Comparison of ENCODE assay signal across 15 cellular contexts in the genomic region with DNA sequence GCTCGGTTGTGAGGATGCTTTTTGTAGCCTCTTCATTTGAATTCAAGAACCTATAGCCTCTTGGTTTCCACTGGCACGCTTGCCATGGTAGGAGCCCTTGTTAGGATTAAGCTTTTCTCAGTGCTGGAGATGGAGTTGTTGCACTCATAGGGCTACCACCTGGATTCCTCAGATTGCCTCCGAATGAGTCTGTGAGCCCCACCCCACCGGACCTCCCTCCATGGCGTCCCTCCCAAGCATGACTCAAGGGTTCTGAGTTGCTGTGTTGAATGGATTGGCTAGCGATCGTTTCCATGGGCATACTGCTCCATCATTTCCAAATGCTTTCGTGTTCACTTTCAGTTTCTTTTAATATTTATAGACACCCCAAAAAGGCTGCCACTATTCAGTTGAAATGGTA.
DNase-seq lines count a peak whose midpoint lies in the region; ATAC-seq and TF ChIP-seq lines count a peak whose summit lies in the region.
"Had no signal": no experiment of that assay in that cellular context is flagged by ENCODE, and none has a peak within 500 bp of the region (broad histone marks: within the 10 kb centered on the region; RNA-seq: fewer than 3 reads in every experiment).

No MANE protein-coding gene starts in this region.

- H3K23ac ChIP-seq in mesendoderm (ENCODE audit: low read length) = no peak overlapping the region

- H2AK5ac ChIP-seq in mesendoderm (ENCODE audit: low read length) = no peak overlapping the region

- no peaks in the 10 kb centered on the region for H3K9me3 ChIP-seq in heart left ventricle
- H3K9me3 ChIP-seq: breast epithelium, SK-N-SH, tibial nerve had no signal

- no peak overlapping the region for H3K27ac Mint-ChIP-seq in naive thymus-derived CD8-positive, alpha-beta T cell
- H3K27ac Mint-ChIP-seq: CD8-positive, alpha-beta memory T cell; effector memory CD8-positive, alpha-beta T cell had no signal

- ATAC-seq in left cardiac atrium (peak; percentile 41 to 91), heart left ventricle (no peak), GM19324 (IDR thresholded peaks at IDR 0.05; ENCODE audit: low FRiP score, unreplicated experiment) (no peak)
- ATAC-seq in naive thymus-derived CD8-positive, alpha-beta T cell = no peak
- ATAC-seq: effector memory CD8-positive, alpha-beta T cell had no signal

- H3K27me3 ChIP-seq in heart left ventricle (no peaks in the 10 kb centered on the region), mesendoderm (ENCODE audit: insufficient read depth, low read length, poor library complexity) (no peaks in the 10 kb centered on the region)
- H3K27me3 ChIP-seq: breast epithelium, tibial nerve had no signal

- H3K4me1 Mint-ChIP-seq in naive thymus-derived CD8-positive, alpha-beta T cell = peaks cover 0 to 4% (median 0%) of the 10 kb centered on the region in 4 donors
- H3K4me1 Mint-ChIP-seq: CD8-positive, alpha-beta memory T cell had no signal

- H3K4me3 ChIP-seq in heart left ventricle (no peak overlapping the region), mesendoderm (ENCODE audit: low read length) (no peak overlapping the region)
- H3K4me3 ChIP-seq: breast epithelium, tibial nerve had no signal

- no peak overlapping the region for H4K5ac ChIP-seq in mesendoderm (ENCODE audit: low read length)

- H3K4me1 ChIP-seq in heart left ventricle (peaks cover 0 to 36% (median 3%) of the 10 kb centered on the region in 12 donors), mesendoderm (ENCODE audit: control insufficient read depth, low read depth, low read length) (peaks cover 25% of the 10 kb centered on the region)
- H3K4me1 ChIP-seq: breast epithelium had no signal

- 86 to 88% (median 87%) methylated on average over 8 of the region's 8 CpGs for WGBS in heart left ventricle, 4 donors
- no CpG with 5 or more reads among the region's 8 CpGs for WGBS in mesendoderm (ENCODE audit: extremely low coverage, insufficient coverage, low lambda C conversion rate)

- DNase-seq in left cardiac atrium (peak; percentile 53), heart left ventricle (no peak), caudate nucleus (lab: John Stamatoyannopoulos, UW) (peak in 1 of 61 donors; percentile 29), mesendoderm (peak; percentile 21), GM20000 (ENCODE audit: low spot score) (no peak)
- no peak for DNase-seq in activated naive CD4-positive, alpha-beta T cell (lab: John Stamatoyannopoulos, UW)
- no peak for DNase-seq in naive thymus-derived CD8-positive, alpha-beta T cell
- DNase-seq: CD8-positive, alpha-beta memory T cell; effector memory CD8-positive, alpha-beta T cell; NCI-H446 treated with DMSO at 0.1 percent for 48 hours; stimulated activated CD4-positive, alpha-beta T cell treated with anti-CD3 and anti-CD28 coated beads, Interleukin-2, amount 100 ng/mL, for 24 hours had no signal

- POLR2A ChIA-PET in naive thymus-derived CD8-positive, alpha-beta T cell (lab: Charles Lee) = no interaction called here

- H3K27me3 Mint-ChIP-seq in naive thymus-derived CD8-positive, alpha-beta T cell = peaks cover 0 to 4% (median 0%) of the 10 kb centered on the region in 5 donors

- no peak overlapping the region for H3K4ac ChIP-seq in mesendoderm (ENCODE audit: low read depth, low read length)

- no peaks in the 10 kb centered on the region for H3K36me3 Mint-ChIP-seq in naive thymus-derived CD8-positive, alpha-beta T cell
- H3K36me3 Mint-ChIP-seq: CD8-positive, alpha-beta memory T cell had no signal

- no peak overlapping the region for H2BK120ac ChIP-seq in mesendoderm (ENCODE audit: low read depth, low read length)

- H3K4me2 ChIP-seq in mesendoderm (ENCODE audit: low read length) = no peak overlapping the region
- H3K4me2 ChIP-seq: SK-N-SH had no signal

- peaks cover 17% of the 10 kb centered on the region for H3K79me1 ChIP-seq in mesendoderm (ENCODE audit: low read length)

- intact Hi-C loops in left cardiac atrium (cut with DNase I) = no loop called here
- intact Hi-C loops in heart left ventricle (cut with DNase I) = no loop called here

- H3K4me3 Mint-ChIP-seq in naive thymus-derived CD8-positive, alpha-beta T cell = no peak overlapping the region
- H3K4me3 Mint-ChIP-seq: CD8-positive, alpha-beta memory T cell; effector memory CD8-positive, alpha-beta T cell had no signal

- H2BK5ac ChIP-seq in mesendoderm (ENCODE audit: low read length) = no peak overlapping the region

- TF ChIP-seq POLR2A in heart left ventricle (IDR thresholded peaks at IDR 0.05) = no peak

- no peak overlapping the region for H3K9ac ChIP-seq in mesendoderm (ENCODE audit: low read length)
- H3K9ac ChIP-seq: SK-N-SH had no signal

- H2BK15ac ChIP-seq in mesendoderm (replicated peaks; ENCODE audit: low read depth) = no peak overlapping the region

- H3K36me3 ChIP-seq in heart left ventricle = no peaks in the 10 kb centered on the region
- no peaks in the 10 kb centered on the region for H3K36me3 ChIP-seq in mesendoderm (ENCODE audit: control insufficient read depth, insufficient read depth, low read length)
- H3K36me3 ChIP-seq: breast epithelium, tibial nerve had no signal

- no peak for TF ChIP-seq CTCF in heart left ventricle (IDR thresholded peaks at IDR 0.05)
- no peak for TF ChIP-seq CTCF in GM20000 (IDR thresholded peaks at IDR 0.05; ENCODE audit: extremely low read depth, missing control alignments)

- H4K8ac ChIP-seq in mesendoderm (ENCODE audit: low read depth, low read length) = no peak overlapping the region

- H3K9me3 Mint-ChIP-seq in naive thymus-derived CD8-positive, alpha-beta T cell = no peaks in the 10 kb centered on the region

- H3K56ac ChIP-seq in mesendoderm (ENCODE audit: low read length) = no peak overlapping the region

- H3K18ac ChIP-seq in mesendoderm (ENCODE audit: low read length) = no peak overlapping the region

- peaks cover 24% of the 10 kb centered on the region for H3K79me2 ChIP-seq in mesendoderm (ENCODE audit: control insufficient read depth, insufficient read depth, low read length)

- H3K27ac ChIP-seq in heart left ventricle = peak overlapping the region in 1 of 12 donors; percentile 25
- peak overlapping the region; percentile 53 for H3K27ac ChIP-seq in caudate nucleus (ENCODE audit: low read depth, low read length)
- no peak overlapping the region for H3K27ac ChIP-seq in mesendoderm (ENCODE audit: low read depth, low read length)
- H3K27ac ChIP-seq: breast epithelium, tibial nerve had no signal

Comparison
In these comparisons a context has a peak if more than half of its experiments do, and no peak if none do; other contexts are left out.
1. ATAC-seq: peak in left cardiac atrium (2 of 2); none in heart left ventricle (0 of 4), GM19324 (single experiment) and naive thymus-derived CD8-positive, alpha-beta T cell (0 of 2).
2. DNase-seq: peak in left cardiac atrium (single experiment) and mesendoderm (single experiment); none in heart left ventricle (0 of 5), GM20000 (single experiment), activated naive CD4-positive, alpha-beta T cell (0 of 4) and naive thymus-derived CD8-positive, alpha-beta T cell (0 of 10).